In genomic region chr21:42662430-42663199, GRCh38 we compare ENCODE assay signal across 1 cellular context.
TF ChIP-seq lines count a peak whose summit lies in the region.

No MANE protein-coding gene starts in this region.

TF ChIP-seq in HEK293, 187 proteins besides CTCF, POLR2A, EP300 and RAD21 (continued from another document):
- no peak for TF ChIP-seq ZNF350 (tag by site-specific recombination; IDR thresholded peaks at IDR 0.05)
- TF ChIP-seq ZSCAN4 (tag by site-specific recombination; IDR thresholded peaks at IDR 0.05) = peak; percentile 96
- TF ChIP-seq ZNF157 (tag by site-specific recombination; IDR thresholded peaks at IDR 0.05) = no peak
- no peak for TF ChIP-seq ZNF768 (tag by site-specific recombination; IDR thresholded peaks at IDR 0.05)
- TF ChIP-seq, protein P1, sequence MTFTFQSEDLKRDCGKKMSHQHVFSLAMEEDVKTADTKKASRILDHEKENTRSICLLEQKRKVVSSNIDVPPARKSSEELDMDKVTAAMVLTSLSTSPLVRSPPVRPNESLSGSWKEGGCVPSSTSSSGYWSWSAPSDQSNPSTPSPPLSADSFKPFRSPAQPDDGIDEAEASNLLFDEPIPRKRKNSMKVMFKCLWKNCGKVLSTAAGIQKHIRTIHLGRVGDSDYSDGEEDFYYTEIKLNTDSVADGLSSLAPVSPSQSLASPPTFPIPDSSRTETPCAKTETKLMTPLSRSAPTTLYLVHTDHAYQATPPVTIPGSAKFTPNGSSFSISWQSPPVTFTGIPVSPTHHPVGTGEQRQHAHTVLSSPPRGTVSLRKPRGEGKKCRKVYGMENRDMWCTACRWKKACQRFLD (tag by site-specific recombination; IDR thresholded peaks at IDR 0.05) = no peak
- TF ChIP-seq ZNF19 (tag by site-specific recombination; IDR thresholded peaks at IDR 0.05; ENCODE audit: low read depth) = no peak
- peak; percentile 90 for TF ChIP-seq ZNF148 (tag by site-specific recombination; IDR thresholded peaks at IDR 0.05; ENCODE audit: borderline replicate concordance)
- TF ChIP-seq ZNF707 (tag by site-specific recombination; IDR thresholded peaks at IDR 0.05) = 0 out of 2 replicates have a peak, but pooled peaks have one; percentile 3
- TF ChIP-seq KLF9 (tag by site-specific recombination; IDR thresholded peaks at IDR 0.05; ENCODE audit: low read depth) = peak; percentile 31; the same call in 1 of the 2 replicates
- peak; percentile 55; the same call in 1 of the 2 replicates for TF ChIP-seq ZNF239 (tag by site-specific recombination; IDR thresholded peaks at IDR 0.05)
- no peak for TF ChIP-seq ZNF362 (tag by site-specific recombination; IDR thresholded peaks at IDR 0.05)
- peak; percentile 37; the same call in 1 of the 2 replicates for TF ChIP-seq ZNF175 (tag by site-specific recombination; IDR thresholded peaks at IDR 0.05)
- TF ChIP-seq YY2 (tag by site-specific recombination; IDR thresholded peaks at IDR 0.05) = no peak
- TF ChIP-seq KLF8 (tag by site-specific recombination; IDR thresholded peaks at IDR 0.05) = no peak
- TF ChIP-seq SP2 (tag by site-specific recombination; IDR thresholded peaks at IDR 0.05) = no peak
- no peak for TF ChIP-seq ZNF302 (tag by site-specific recombination; IDR thresholded peaks at IDR 0.05; ENCODE audit: low read depth)
- no peak for TF ChIP-seq ZNF561 (tag by site-specific recombination; IDR thresholded peaks at IDR 0.05; ENCODE audit: borderline replicate concordance)
- TF ChIP-seq ZNF544 (tag by site-specific recombination; IDR thresholded peaks at IDR 0.05) = peak; percentile 8; the same call in 1 of the 2 replicates
- no peak for TF ChIP-seq ZNF24 (tag by site-specific recombination; IDR thresholded peaks at IDR 0.05)
- TF ChIP-seq ZNF354C (tag by site-specific recombination; IDR thresholded peaks at IDR 0.05; ENCODE audit: borderline replicate concordance, low read depth) = no peak
- peak; percentile 57 for TF ChIP-seq ZNF785 (tag by site-specific recombination; IDR thresholded peaks at IDR 0.05)
- TF ChIP-seq, protein P2, sequence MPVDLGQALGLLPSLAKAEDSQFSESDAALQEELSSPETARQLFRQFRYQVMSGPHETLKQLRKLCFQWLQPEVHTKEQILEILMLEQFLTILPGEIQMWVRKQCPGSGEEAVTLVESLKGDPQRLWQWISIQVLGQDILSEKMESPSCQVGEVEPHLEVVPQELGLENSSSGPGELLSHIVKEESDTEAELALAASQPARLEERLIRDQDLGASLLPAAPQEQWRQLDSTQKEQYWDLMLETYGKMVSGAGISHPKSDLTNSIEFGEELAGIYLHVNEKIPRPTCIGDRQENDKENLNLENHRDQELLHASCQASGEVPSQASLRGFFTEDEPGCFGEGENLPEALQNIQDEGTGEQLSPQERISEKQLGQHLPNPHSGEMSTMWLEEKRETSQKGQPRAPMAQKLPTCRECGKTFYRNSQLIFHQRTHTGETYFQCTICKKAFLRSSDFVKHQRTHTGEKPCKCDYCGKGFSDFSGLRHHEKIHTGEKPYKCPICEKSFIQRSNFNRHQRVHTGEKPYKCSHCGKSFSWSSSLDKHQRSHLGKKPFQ (tag by site-specific recombination; IDR thresholded peaks at IDR 0.05) = peak; percentile 99
- no peak for TF ChIP-seq ZNF202 (tag by site-specific recombination; IDR thresholded peaks at IDR 0.05; ENCODE audit: borderline replicate concordance)
- peak; percentile 87; the same call in 1 of the 2 replicates for TF ChIP-seq ZNF311 (tag by site-specific recombination; IDR thresholded peaks at IDR 0.05; ENCODE audit: borderline replicate concordance)
- no peak for TF ChIP-seq ZNF558 (tag by site-specific recombination; IDR thresholded peaks at IDR 0.05)
- 0 out of 2 replicates have a peak, but pooled peaks have one; percentile 19 for TF ChIP-seq ZNF521 (tag by site-specific recombination; IDR thresholded peaks at IDR 0.05)
- no peak for TF ChIP-seq ZNF830 (tag by site-specific recombination; IDR thresholded peaks at IDR 0.05; ENCODE audit: low read depth)
- TF ChIP-seq GLIS1 (tag by site-specific recombination; IDR thresholded peaks at IDR 0.05) = no peak
